Comparison of ENCODE assay signal across 20 cellular contexts in genomic region chr4:64230709-64231310, GRCh38.
DNase-seq lines count a peak whose midpoint lies in the region; FAIRE-seq and TF ChIP-seq lines count a peak whose summit lies in the region.
"Had no signal": no experiment of that assay in that cellular context is flagged by ENCODE, and none has a peak within 500 bp of the region (broad histone marks: within the 10 kb centered on the region; RNA-seq: fewer than 3 reads in every experiment).

No MANE protein-coding gene starts in this region.

- H3F3A ChIP-seq in neural progenitor cell (ENCODE audit: low read depth) = no peaks in the 10 kb centered on the region

- H3K9me3 ChIP-seq in neural progenitor cell (ENCODE audit: low read depth) = peaks cover 8% of the 10 kb centered on the region

- no peaks in the 10 kb centered on the region for H3K36me3 ChIP-seq in neural progenitor cell
- H3K36me3 ChIP-seq: tibial nerve had no signal

- peaks cover 50% of the 10 kb centered on the region for H3K9me3 Mint-ChIP-seq in neural progenitor cell

- H3K4me3 ChIP-seq in NB4 (ENCODE audit: low read depth, low read length) = no peak overlapping the region
- no peak overlapping the region for H3K4me3 ChIP-seq in choroid plexus epithelial cell (ENCODE audit: low read depth, low read length)
- no peak overlapping the region for H3K4me3 ChIP-seq in neural progenitor cell
- H3K4me3 ChIP-seq: coronary artery, mucosa of descending colon, tibial nerve had no signal

- no peaks in the 10 kb centered on the region for H3K4me1 ChIP-seq in neural progenitor cell
- H3K4me1 ChIP-seq: tibial nerve had no signal

- TF ChIP-seq POLR2A in NB4 (IDR thresholded peaks at IDR 0.05; ENCODE audit: extremely low read depth, insufficient read length) (no peak), GM12891 (IDR thresholded peaks at IDR 0.05; ENCODE audit: low read depth, low read length) (no peak)

- H3K4me1 Mint-ChIP-seq in neural progenitor cell = no peaks in the 10 kb centered on the region
- H3K4me1 Mint-ChIP-seq: activated naive CD8-positive, alpha-beta T cell treated with anti-CD3 and anti-CD28 coated beads for 36 hours; H9; WTC11 had no signal

- no peak overlapping the region for H3K4me3 Mint-ChIP-seq in neural progenitor cell
- H3K4me3 Mint-ChIP-seq: activated naive CD8-positive, alpha-beta T cell treated with anti-CD3 and anti-CD28 coated beads for 36 hours; H9; WTC11 had no signal

- H3K9ac ChIP-seq in neural progenitor cell = no peak overlapping the region

- H3K79me2 ChIP-seq in neural progenitor cell (ENCODE audit: low read depth) = no peaks in the 10 kb centered on the region

- no peaks in the 10 kb centered on the region for H3K27me3 Mint-ChIP-seq in neural progenitor cell (ENCODE audit: insufficient read depth, low read depth)
- H3K27me3 Mint-ChIP-seq: activated naive CD8-positive, alpha-beta T cell treated with anti-CD3 and anti-CD28 coated beads for 36 hours had no signal

- no peak overlapping the region for H2AFZ ChIP-seq in neural progenitor cell (replicated peaks)

- no peak overlapping the region for H3K27ac ChIP-seq in neural progenitor cell
- H3K27ac ChIP-seq: coronary artery, tibial nerve had no signal

- FAIRE-seq in HTR-8/SVneo (lab: Jason Lieb, UNC) = no peak
- no peak for FAIRE-seq in GM12891 (lab: Jason Lieb, UNC)
- FAIRE-seq: GM12892, islet of Langerhans had no signal

- H3K27ac Mint-ChIP-seq in neural progenitor cell = no peak overlapping the region
- H3K27ac Mint-ChIP-seq: activated naive CD8-positive, alpha-beta T cell treated with anti-CD3 and anti-CD28 coated beads for 36 hours; H9; WTC11 had no signal

- peaks cover 2% of the 10 kb centered on the region for H3K36me3 Mint-ChIP-seq in neural progenitor cell

- no peak overlapping the region for H3K4me2 ChIP-seq in neural progenitor cell

- no peaks in the 10 kb centered on the region for H4K20me1 ChIP-seq in neural progenitor cell (ENCODE audit: low read depth)

- DNase-seq in NCI-H748 (lab: John Stamatoyannopoulos, UW; ENCODE audit: unreplicated experiment) (peak; percentile 21), NCI-H748 treated with DMSO at 0.1 percent for 48 hours (lab: John Stamatoyannopoulos, UW) (no peak), NB4 (ENCODE audit: low read depth) (peak; percentile 36), choroid plexus epithelial cell (ENCODE audit: low read depth) (peak; percentile 33), neural progenitor cell (ENCODE audit: low spot score) (peak; percentile 46), NCI-H1694 (lab: John Stamatoyannopoulos, UW) (no peak), HTR-8/SVneo (ENCODE audit: insufficient read length, low spot score) (no peak), GM12891 (ENCODE audit: insufficient read length, low spot score) (no peak)
- DNase-seq: activated CD8-positive, alpha-beta memory T cell treated with anti-CD3 and anti-CD28 coated beads, Interleukin-2, amount 50 U/mL, for 4 hours; activated naive CD8-positive, alpha-beta T cell treated with anti-CD3 and anti-CD28 coated beads for 36 hours; DMS153; H9; mucosa of descending colon; NCI-H1436 treated with DMSO at 0.1 percent for 48 hours; posterior cingulate gyrus had no signal

- TF ChIP-seq CTCF in NB4 (IDR thresholded peaks at IDR 0.05; ENCODE audit: low read depth, low read length) = no peak
- TF ChIP-seq CTCF in choroid plexus epithelial cell (conservative IDR thresholded peaks at IDR 0.05; ENCODE audit: low read depth, low read length) = no peak
- no peak for TF ChIP-seq CTCF in neural progenitor cell (IDR thresholded peaks at IDR 0.05)

- H3K27me3 ChIP-seq in neural progenitor cell = no peaks in the 10 kb centered on the region
- H3K27me3 ChIP-seq: tibial nerve had no signal

TF ChIP-seq in GM12891, 5 proteins besides CTCF, POLR2A, EP300 and RAD21:
- TF ChIP-seq PAX5 (IDR thresholded peaks at IDR 0.05; ENCODE audit: insufficient read depth, low read length, severe bottlenecking) = no peak

Comparison
In these comparisons a context has a peak if more than half of its experiments do, and no peak if none do; other contexts are left out.
1. DNase-seq: peak in NCI-H748 (single experiment), NB4 (single experiment), choroid plexus epithelial cell (single experiment) and neural progenitor cell (single experiment); none in NCI-H748 treated with DMSO at 0.1 percent for 48 hours (single experiment), NCI-H1694 (single experiment), HTR-8/SVneo (single experiment) and GM12891 (single experiment).